In the genomic region with DNA sequence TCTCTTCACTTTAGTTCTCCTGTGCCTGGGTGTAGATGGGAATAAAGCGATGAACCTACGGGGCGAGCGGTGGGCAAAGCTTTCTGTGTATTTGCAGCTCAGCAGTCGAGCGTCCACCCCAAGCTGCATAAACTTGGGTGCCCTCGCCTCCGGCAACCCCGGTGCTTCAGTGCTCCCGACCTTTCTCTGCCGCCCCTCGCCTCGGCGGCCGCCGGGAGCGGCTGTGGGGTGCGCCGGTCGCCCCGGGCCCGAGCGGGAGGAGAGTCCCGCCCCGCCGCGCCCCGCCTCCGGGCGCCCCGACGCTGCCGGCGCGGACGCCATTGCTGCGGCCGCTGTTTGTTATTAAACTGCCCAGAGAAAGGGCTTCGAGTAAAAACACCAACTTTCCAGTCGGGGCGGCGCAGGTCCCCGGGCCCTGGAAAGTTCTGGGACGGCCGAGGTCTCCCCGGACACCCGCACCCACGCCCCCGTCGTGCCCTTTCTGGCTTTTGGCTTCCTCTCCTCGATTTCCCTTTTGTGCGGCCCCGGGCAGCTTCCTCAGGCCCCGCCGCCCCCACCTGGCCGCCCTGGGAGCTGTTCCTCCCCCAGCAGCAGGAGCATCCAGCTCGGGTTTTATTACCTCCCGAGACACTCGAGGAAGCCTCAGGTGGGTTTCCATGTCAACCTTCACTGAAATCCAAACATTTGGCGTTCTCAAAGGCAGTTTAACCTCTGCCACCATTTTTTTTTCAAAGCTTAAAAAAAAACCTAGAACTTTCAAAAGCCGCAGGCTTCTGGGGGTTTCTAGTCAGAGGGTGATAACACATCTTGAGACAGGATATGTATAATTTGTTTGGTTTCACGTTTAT, we compare ENCODE assay signal across 1 cellular context.
A peak's percentile ranks its signal among the peaks of the same experiment; 100 is the strongest.
TF ChIP-seq lines count a peak whose summit lies in the region.

No MANE protein-coding gene starts in this region.

TF ChIP-seq in HepG2, 621 proteins besides CTCF, POLR2A, EP300 and RAD21 (continued from another document and continues in another):
- TF ChIP-seq REL (CRISPR knock-in tag; conservative IDR thresholded peaks at IDR 0.05) (no peak), ZNF558 (CRISPR knock-in tag; IDR thresholded peaks at IDR 0.05; ENCODE audit: borderline replicate concordance) (no peak), ZNF329 (CRISPR knock-in tag; IDR thresholded peaks at IDR 0.05; ENCODE audit: low read depth) (no peak), PHF8 (CRISPR knock-in tag; IDR thresholded peaks at IDR 0.05) (peak; percentile 65), ZNF326 (CRISPR knock-in tag; IDR thresholded peaks at IDR 0.05; ENCODE audit: borderline replicate concordance) (no peak), ZNF34 (CRISPR knock-in tag; IDR thresholded peaks at IDR 0.05; ENCODE audit: borderline replicate concordance) (no peak), ZNF607 (CRISPR knock-in tag; IDR thresholded peaks at IDR 0.05; ENCODE audit: borderline replicate concordance) (no peak), KLF16 (CRISPR knock-in tag; IDR thresholded peaks at IDR 0.05) (no peak), KMT2B (CRISPR knock-in tag; IDR thresholded peaks at IDR 0.05) (no peak), NFE2L1 (CRISPR knock-in tag; IDR thresholded peaks at IDR 0.05; ENCODE audit: borderline replicate concordance) (no peak), POLR2AphosphoS2 (IDR thresholded peaks at IDR 0.05; ENCODE audit: low read depth, low read length) (no peak), ZNF660 (CRISPR knock-in tag; IDR thresholded peaks at IDR 0.05; ENCODE audit: borderline replicate concordance, low read depth) (no peak)
- TF ChIP-seq, protein P1, sequence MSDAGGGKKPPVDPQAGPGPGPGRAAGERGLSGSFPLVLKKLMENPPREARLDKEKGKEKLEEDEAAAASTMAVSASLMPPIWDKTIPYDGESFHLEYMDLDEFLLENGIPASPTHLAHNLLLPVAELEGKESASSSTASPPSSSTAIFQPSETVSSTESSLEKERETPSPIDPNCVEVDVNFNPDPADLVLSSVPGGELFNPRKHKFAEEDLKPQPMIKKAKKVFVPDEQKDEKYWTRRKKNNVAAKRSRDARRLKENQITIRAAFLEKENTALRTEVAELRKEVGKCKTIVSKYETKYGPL (CRISPR knock-in tag; IDR thresholded peaks at IDR 0.05) = no peak
- TF ChIP-seq, protein P2, sequence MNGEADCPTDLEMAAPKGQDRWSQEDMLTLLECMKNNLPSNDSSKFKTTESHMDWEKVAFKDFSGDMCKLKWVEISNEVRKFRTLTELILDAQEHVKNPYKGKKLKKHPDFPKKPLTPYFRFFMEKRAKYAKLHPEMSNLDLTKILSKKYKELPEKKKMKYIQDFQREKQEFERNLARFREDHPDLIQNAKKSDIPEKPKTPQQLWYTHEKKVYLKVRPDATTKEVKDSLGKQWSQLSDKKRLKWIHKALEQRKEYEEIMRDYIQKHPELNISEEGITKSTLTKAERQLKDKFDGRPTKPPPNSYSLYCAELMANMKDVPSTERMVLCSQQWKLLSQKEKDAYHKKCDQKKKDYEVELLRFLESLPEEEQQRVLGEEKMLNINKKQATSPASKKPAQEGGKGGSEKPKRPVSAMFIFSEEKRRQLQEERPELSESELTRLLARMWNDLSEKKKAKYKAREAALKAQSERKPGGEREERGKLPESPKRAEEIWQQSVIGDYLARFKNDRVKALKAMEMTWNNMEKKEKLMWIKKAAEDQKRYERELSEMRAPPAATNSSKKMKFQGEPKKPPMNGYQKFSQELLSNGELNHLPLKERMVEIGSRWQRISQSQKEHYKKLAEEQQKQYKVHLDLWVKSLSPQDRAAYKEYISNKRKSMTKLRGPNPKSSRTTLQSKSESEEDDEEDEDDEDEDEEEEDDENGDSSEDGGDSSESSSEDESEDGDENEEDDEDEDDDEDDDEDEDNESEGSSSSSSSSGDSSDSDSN (CRISPR knock-in tag; IDR thresholded peaks at IDR 0.05) = peak; percentile 16; the same call in 1 of the 2 replicates
- TF ChIP-seq, protein P3, sequence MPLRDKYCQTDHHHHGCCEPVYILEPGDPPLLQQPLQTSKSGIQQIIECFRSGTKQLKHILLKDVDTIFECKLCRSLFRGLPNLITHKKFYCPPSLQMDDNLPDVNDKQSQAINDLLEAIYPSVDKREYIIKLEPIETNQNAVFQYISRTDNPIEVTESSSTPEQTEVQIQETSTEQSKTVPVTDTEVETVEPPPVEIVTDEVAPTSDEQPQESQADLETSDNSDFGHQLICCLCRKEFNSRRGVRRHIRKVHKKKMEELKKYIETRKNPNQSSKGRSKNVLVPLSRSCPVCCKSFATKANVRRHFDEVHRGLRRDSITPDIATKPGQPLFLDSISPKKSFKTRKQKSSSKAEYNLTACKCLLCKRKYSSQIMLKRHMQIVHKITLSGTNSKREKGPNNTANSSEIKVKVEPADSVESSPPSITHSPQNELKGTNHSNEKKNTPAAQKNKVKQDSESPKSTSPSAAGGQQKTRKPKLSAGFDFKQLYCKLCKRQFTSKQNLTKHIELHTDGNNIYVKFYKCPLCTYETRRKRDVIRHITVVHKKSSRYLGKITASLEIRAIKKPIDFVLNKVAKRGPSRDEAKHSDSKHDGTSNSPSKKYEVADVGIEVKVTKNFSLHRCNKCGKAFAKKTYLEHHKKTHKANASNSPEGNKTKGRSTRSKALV (CRISPR knock-in tag; IDR thresholded peaks at IDR 0.05) = no peak
- TF ChIP-seq, protein P4, sequence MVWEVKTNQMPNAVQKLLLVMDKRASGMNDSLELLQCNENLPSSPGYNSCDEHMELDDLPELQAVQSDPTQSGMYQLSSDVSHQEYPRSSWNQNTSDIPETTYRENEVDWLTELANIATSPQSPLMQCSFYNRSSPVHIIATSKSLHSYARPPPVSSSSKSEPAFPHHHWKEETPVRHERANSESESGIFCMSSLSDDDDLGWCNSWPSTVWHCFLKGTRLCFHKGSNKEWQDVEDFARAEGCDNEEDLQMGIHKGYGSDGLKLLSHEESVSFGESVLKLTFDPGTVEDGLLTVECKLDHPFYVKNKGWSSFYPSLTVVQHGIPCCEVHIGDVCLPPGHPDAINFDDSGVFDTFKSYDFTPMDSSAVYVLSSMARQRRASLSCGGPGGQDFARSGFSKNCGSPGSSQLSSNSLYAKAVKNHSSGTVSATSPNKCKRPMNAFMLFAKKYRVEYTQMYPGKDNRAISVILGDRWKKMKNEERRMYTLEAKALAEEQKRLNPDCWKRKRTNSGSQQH (CRISPR knock-in tag; IDR thresholded peaks at IDR 0.05; ENCODE audit: low read depth) = no peak
- TF ChIP-seq, protein P5, sequence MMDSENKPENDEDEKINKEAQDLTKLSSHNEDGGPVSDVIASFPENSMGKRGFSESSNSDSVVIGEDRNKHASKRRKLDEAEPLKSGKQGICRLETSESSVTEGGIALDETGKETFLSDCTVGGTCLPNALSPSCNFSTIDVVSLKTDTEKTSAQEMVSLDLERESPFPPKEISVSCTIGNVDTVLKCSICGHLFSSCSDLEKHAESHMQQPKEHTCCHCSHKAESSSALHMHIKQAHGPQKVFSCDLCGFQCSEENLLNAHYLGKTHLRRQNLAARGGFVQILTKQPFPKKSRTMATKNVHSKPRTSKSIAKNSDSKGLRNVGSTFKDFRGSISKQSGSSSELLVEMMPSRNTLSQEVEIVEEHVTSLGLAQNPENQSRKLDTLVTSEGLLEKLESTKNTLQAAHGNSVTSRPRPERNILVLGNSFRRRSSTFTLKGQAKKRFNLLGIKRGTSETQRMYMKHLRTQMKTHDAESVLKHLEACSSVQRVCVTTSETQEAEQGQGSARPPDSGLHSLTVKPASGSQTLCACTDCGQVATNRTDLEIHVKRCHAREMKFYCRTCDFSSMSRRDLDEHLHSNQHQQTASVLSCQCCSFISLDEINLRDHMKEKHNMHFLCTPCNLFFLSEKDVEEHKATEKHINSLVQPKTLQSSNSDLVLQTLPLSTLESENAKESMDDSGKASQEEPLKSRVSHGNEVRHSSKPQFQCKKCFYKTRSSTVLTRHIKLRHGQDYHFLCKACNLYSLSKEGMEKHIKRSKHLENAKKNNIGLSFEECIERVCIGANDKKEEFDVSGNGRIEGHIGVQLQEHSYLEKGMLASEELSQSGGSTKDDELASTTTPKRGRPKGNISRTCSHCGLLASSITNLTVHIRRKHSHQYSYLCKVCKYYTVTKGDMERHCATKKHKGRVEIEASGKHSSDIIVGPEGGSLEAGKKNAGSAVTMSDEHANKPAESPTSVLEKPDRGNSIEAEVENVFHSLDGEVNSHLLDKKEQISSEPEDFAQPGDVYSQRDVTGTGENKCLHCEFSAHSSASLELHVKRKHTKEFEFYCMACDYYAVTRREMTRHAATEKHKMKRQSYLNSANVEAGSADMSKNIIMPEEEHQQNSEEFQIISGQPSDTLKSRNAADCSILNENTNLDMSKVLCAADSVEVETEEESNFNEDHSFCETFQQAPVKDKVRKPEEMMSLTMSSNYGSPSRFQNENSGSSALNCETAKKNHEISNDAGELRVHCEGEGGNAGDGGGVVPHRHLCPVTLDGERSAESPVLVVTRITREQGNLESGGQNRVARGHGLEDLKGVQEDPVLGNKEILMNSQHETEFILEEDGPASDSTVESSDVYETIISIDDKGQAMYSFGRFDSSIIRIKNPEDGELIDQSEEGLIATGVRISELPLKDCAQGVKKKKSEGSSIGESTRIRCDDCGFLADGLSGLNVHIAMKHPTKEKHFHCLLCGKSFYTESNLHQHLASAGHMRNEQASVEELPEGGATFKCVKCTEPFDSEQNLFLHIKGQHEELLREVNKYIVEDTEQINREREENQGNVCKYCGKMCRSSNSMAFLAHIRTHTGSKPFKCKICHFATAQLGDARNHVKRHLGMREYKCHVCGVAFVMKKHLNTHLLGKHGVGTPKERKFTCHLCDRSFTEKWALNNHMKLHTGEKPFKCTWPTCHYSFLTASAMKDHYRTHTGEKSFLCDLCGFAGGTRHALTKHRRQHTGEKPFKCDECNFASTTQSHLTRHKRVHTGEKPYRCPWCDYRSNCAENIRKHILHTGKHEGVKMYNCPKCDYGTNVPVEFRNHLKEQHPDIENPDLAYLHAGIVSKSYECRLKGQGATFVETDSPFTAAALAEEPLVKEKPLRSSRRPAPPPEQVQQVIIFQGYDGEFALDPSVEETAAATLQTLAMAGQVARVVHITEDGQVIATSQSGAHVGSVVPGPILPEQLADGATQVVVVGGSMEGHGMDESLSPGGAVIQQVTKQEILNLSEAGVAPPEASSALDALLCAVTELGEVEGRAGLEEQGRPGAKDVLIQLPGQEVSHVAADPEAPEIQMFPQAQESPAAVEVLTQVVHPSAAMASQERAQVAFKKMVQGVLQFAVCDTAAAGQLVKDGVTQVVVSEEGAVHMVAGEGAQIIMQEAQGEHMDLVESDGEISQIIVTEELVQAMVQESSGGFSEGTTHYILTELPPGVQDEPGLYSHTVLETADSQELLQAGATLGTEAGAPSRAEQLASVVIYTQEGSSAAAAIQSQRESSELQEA (CRISPR knock-in tag; IDR thresholded peaks at IDR 0.05; ENCODE audit: not compliant biosample characterization) = no peak
- TF ChIP-seq, protein P6, sequence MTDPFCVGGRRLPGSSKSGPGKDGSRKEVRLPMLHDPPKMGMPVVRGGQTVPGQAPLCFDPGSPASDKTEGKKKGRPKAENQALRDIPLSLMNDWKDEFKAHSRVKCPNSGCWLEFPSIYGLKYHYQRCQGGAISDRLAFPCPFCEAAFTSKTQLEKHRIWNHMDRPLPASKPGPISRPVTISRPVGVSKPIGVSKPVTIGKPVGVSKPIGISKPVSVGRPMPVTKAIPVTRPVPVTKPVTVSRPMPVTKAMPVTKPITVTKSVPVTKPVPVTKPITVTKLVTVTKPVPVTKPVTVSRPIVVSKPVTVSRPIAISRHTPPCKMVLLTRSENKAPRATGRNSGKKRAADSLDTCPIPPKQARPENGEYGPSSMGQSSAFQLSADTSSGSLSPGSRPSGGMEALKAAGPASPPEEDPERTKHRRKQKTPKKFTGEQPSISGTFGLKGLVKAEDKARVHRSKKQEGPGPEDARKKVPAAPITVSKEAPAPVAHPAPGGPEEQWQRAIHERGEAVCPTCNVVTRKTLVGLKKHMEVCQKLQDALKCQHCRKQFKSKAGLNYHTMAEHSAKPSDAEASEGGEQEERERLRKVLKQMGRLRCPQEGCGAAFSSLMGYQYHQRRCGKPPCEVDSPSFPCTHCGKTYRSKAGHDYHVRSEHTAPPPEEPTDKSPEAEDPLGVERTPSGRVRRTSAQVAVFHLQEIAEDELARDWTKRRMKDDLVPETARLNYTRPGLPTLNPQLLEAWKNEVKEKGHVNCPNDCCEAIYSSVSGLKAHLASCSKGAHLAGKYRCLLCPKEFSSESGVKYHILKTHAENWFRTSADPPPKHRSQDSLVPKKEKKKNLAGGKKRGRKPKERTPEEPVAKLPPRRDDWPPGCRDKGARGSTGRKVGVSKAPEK (CRISPR knock-in tag; IDR thresholded peaks at IDR 0.05; ENCODE audit: borderline replicate concordance) = 0 out of 2 replicates have a peak, but pooled peaks have one; percentile 31
- TF ChIP-seq, protein P7, sequence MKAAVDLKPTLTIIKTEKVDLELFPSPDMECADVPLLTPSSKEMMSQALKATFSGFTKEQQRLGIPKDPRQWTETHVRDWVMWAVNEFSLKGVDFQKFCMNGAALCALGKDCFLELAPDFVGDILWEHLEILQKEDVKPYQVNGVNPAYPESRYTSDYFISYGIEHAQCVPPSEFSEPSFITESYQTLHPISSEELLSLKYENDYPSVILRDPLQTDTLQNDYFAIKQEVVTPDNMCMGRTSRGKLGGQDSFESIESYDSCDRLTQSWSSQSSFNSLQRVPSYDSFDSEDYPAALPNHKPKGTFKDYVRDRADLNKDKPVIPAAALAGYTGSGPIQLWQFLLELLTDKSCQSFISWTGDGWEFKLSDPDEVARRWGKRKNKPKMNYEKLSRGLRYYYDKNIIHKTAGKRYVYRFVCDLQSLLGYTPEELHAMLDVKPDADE (CRISPR knock-in tag; IDR thresholded peaks at IDR 0.05) = no peak
- TF ChIP-seq, protein P8, sequence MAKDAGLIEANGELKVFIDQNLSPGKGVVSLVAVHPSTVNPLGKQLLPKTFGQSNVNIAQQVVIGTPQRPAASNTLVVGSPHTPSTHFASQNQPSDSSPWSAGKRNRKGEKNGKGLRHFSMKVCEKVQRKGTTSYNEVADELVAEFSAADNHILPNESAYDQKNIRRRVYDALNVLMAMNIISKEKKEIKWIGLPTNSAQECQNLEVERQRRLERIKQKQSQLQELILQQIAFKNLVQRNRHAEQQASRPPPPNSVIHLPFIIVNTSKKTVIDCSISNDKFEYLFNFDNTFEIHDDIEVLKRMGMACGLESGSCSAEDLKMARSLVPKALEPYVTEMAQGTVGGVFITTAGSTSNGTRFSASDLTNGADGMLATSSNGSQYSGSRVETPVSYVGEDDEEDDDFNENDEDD (CRISPR knock-in tag; IDR thresholded peaks at IDR 0.05; ENCODE audit: borderline replicate concordance) = no peak
- TF ChIP-seq, protein P9, sequence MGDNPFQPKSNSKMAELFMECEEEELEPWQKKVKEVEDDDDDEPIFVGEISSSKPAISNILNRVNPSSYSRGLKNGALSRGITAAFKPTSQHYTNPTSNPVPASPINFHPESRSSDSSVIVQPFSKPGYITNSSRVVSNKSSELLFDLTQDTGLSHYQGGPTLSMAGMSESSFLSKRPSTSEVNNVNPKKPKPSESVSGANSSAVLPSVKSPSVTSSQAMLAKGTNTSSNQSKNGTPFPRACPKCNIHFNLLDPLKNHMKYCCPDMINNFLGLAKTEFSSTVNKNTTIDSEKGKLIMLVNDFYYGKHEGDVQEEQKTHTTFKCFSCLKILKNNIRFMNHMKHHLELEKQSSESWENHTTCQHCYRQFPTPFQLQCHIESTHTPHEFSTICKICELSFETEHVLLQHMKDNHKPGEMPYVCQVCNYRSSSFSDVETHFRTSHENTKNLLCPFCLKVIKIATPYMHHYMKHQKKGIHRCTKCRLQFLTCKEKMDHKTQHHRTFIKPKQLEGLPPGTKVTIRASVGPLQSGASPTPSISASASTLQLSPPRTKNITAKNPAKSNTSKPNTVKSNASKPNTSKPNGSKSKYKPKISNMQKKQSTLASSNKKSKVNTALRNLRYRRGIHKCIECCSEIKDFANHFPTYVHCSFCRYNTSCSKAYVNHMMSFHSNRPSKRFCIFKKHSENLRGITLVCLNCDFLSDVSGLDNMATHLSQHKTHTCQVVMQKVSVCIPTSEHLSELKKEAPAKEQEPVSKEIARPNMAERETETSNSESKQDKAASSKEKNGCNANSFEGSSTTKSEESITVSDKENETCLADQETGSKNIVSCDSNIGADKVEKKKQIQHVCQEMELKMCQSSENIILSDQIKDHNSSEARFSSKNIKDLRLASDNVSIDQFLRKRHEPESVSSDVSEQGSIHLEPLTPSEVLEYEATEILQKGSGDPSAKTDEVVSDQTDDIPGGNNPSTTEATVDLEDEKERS (CRISPR knock-in tag; IDR thresholded peaks at IDR 0.05) = no peak
